3 cellular contexts compared by ENCODE assay signal in the genomic region with DNA sequence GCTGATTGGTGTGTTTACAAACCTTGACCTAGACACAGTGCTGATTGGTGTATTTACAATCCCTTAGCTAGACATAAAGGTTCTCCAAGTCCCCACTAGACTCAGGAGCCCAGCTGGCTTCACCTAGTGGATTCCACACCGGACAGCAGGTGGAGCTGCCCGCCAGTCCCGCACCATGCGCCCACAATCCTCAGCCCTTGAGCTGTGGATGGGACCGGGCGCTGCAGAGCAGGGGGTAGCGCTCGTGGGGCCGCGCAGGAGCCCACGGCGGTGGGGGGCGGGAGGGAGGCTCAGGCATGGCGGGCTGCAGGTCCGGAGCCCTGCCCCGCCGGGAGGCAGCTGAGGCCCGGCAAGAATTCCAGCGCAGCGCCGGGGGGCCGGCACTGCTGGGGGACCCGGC.
A peak's percentile ranks its signal among the peaks of the same experiment; 100 is the strongest.
TF ChIP-seq lines count a peak whose summit lies in the region.

No MANE protein-coding gene starts in this region.

TF ChIP-seq in HepG2, 621 proteins besides CTCF, POLR2A, EP300 and RAD21 (continues in another document):
- TF ChIP-seq SMYD3 (CRISPR knock-in tag; IDR thresholded peaks at IDR 0.05) (no peak), STAG1 (CRISPR knock-in tag; IDR thresholded peaks at IDR 0.05) (peak; percentile 47), NFYC (CRISPR knock-in tag; IDR thresholded peaks at IDR 0.05) (peak; percentile 42; the same call in 1 of the 2 replicates), MLXIP (CRISPR knock-in tag; IDR thresholded peaks at IDR 0.05; ENCODE audit: borderline replicate concordance) (no peak), ESRRA (CRISPR knock-in tag; IDR thresholded peaks at IDR 0.05; ENCODE audit: low read depth) (no peak), ZBTB38 (CRISPR knock-in tag; IDR thresholded peaks at IDR 0.05) (0 out of 2 replicates have a peak, but pooled peaks have one; percentile 23), RNF2 (conservative IDR thresholded peaks at IDR 0.05; ENCODE audit: low read depth) (no peak), GPN1 (CRISPR knock-in tag; IDR thresholded peaks at IDR 0.05; ENCODE audit: borderline replicate concordance) (no peak), NR2F1 (CRISPR knock-in tag; IDR thresholded peaks at IDR 0.05) (no peak)
- TF ChIP-seq, protein P1, sequence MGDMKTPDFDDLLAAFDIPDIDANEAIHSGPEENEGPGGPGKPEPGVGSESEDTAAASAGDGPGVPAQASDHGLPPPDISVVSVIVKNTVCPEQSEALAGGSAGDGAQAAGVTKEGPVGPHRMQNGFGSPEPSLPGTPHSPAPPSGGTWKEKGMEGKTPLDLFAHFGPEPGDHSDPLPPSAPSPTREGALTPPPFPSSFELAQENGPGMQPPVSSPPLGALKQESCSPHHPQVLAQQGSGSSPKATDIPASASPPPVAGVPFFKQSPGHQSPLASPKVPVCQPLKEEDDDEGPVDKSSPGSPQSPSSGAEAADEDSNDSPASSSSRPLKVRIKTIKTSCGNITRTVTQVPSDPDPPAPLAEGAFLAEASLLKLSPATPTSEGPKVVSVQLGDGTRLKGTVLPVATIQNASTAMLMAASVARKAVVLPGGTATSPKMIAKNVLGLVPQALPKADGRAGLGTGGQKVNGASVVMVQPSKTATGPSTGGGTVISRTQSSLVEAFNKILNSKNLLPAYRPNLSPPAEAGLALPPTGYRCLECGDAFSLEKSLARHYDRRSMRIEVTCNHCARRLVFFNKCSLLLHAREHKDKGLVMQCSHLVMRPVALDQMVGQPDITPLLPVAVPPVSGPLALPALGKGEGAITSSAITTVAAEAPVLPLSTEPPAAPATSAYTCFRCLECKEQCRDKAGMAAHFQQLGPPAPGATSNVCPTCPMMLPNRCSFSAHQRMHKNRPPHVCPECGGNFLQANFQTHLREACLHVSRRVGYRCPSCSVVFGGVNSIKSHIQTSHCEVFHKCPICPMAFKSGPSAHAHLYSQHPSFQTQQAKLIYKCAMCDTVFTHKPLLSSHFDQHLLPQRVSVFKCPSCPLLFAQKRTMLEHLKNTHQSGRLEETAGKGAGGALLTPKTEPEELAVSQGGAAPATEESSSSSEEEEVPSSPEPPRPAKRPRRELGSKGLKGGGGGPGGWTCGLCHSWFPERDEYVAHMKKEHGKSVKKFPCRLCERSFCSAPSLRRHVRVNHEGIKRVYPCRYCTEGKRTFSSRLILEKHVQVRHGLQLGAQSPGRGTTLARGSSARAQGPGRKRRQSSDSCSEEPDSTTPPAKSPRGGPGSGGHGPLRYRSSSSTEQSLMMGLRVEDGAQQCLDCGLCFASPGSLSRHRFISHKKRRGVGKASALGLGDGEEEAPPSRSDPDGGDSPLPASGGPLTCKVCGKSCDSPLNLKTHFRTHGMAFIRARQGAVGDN (CRISPR knock-in tag; IDR thresholded peaks at IDR 0.05): peak; percentile 47; the same call in 1 of the 2 replicates

TF ChIP-seq in HCT116, 20 proteins besides CTCF, POLR2A, EP300 and RAD21:
- TF ChIP-seq ZNF274 (IDR thresholded peaks at IDR 0.05; ENCODE audit: low read depth, low read length): no peak
- no peak for TF ChIP-seq POLR2AphosphoS5 (IDR thresholded peaks at IDR 0.05; ENCODE audit: low read depth, low read length)
- no peak for TF ChIP-seq SRF (IDR thresholded peaks at IDR 0.05; ENCODE audit: low read depth)
- no peak for TF ChIP-seq EZH2 (IDR thresholded peaks at IDR 0.05)
- TF ChIP-seq SP1 (IDR thresholded peaks at IDR 0.05; ENCODE audit: low read depth): no peak
TF ChIP-seq in HCT116: peak in this region for 0.

TF ChIP-seq in H1, 55 proteins besides CTCF, POLR2A, EP300 and RAD21:
- TF ChIP-seq GABPA (IDR thresholded peaks at IDR 0.05; ENCODE audit: borderline replicate concordance, insufficient read depth, low read length) (no peak), SP2 (IDR thresholded peaks at IDR 0.05; ENCODE audit: low read length) (no peak), CBX5 (IDR thresholded peaks at IDR 0.05; ENCODE audit: low read depth, low read length) (no peak), JUND (IDR thresholded peaks at IDR 0.05; ENCODE audit: low read length) (no peak), JUN (IDR thresholded peaks at IDR 0.05; ENCODE audit: low read depth, low read length) (no peak), TCF12 (IDR thresholded peaks at IDR 0.05; ENCODE audit: low read depth, low read length) (no peak), ZNF274 (IDR thresholded peaks at IDR 0.05; ENCODE audit: borderline replicate concordance, extremely low read depth, low read length) (no peak), PHF8 (conservative IDR thresholded peaks at IDR 0.05; ENCODE audit: low read depth, low read length) (no peak), EGR1 (IDR thresholded peaks at IDR 0.05; ENCODE audit: borderline replicate concordance, low read depth, low read length) (no peak)
- TF ChIP-seq, protein P2, sequence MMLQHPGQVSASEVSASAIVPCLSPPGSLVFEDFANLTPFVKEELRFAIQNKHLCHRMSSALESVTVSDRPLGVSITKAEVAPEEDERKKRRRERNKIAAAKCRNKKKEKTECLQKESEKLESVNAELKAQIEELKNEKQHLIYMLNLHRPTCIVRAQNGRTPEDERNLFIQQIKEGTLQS (IDR thresholded peaks at IDR 0.05; ENCODE audit: insufficient read depth, low read depth, low read length): no peak
TF ChIP-seq in H1: peak in this region for 0.
